In genomic region chr18:35390956-35391695, GRCh38 we compare ENCODE assay signal across 24 cellular contexts. TPM values are rescaled to one million over a fixed set of nuclear protein-coding genes. Genes with fewer than 3 reads are reported as not detected.
A peak's percentile ranks its signal among the peaks of the same experiment; 100 is the strongest.
DNase-seq lines count a peak whose midpoint lies in the region; ATAC-seq, FAIRE-seq and TF ChIP-seq lines count a peak whose summit lies in the region.
"Had no signal": no experiment of that assay in that cellular context is flagged by ENCODE, and none has a peak within 500 bp of the region (broad histone marks: within the 10 kb centered on the region; RNA-seq: fewer than 3 reads in every experiment).

No MANE protein-coding gene starts in this region.

- H4K20me1 ChIP-seq in K562 (replicated peaks; ENCODE audit: control insufficient read depth, insufficient read depth, low read length) = no peaks in the 10 kb centered on the region

- no peak overlapping the region for H3K4me2 ChIP-seq in K562 (ENCODE audit: insufficient read depth, low read length)
- H3K4me2 ChIP-seq in mesenchymal stem cell (ENCODE audit: low read length, poor library complexity, severe bottlenecking) = no peak overlapping the region

- TF ChIP-seq CTCF in CD14-positive monocyte (IDR thresholded peaks at IDR 0.05) (no peak), K562 (IDR thresholded peaks at IDR 0.05 in 2 of 3, conservative IDR thresholded peaks at IDR 0.05 in 1 of 3; ENCODE audit: insufficient read depth in 2 of 3, low read depth in 1 of 3, low read length in 3 of 3) (no peak)

- peaks cover 0 to 3% (median 0%) of the 10 kb centered on the region in 7 donors for H3K9me3 Mint-ChIP-seq in CD14-positive monocyte
- peaks cover 4% of the 10 kb centered on the region for H3K9me3 Mint-ChIP-seq in stimulated activated memory B cell treated with anti-CD40 and anti-IgM and Interleukin-4, amounts not matched to agents 10 μg/mL and 1 μg/mL and 100 μg/mL, for 72 hours

- H3K27me3 Mint-ChIP-seq in CD14-positive monocyte (ENCODE audit: low read depth in 3 of 3) = peaks cover 0 to 5% (median 2%) of the 10 kb centered on the region in 3 donors
- H3K27me3 Mint-ChIP-seq in stimulated activated memory B cell treated with anti-CD40 and anti-IgM and Interleukin-4, amounts not matched to agents 10 μg/mL and 1 μg/mL and 100 μg/mL, for 72 hours = peaks cover 21% of the 10 kb centered on the region

- H3K23ac ChIP-seq in mesenchymal stem cell (ENCODE audit: low read length in 2 of 2) = no peak overlapping the region

- in situ Hi-C loops in K562 (cut with MboI) = loop anchor here (10.0 kb wide), 1 partner anchor 364 kb away; no protein-coding TSS in a partner anchor

- no peak for TF ChIP-seq RAD21 in K562 (CRISPR knock-in tag; conservative IDR thresholded peaks at IDR 0.05 in 1 of 2, IDR thresholded peaks at IDR 0.05 in 1 of 2)

- FAIRE-seq in K562 (lab: Jason Lieb, UNC) = no peak

- no peaks in the 10 kb centered on the region for H3K79me2 ChIP-seq in K562 (ENCODE audit: control insufficient read depth, insufficient read depth, low read length)

- H3K4me3 ChIP-seq in K562 = no peak overlapping the region
- no peak overlapping the region for H3K4me3 ChIP-seq in mesenchymal stem cell (ENCODE audit: insufficient read depth in 1 of 2, low read depth in 1 of 2, low read length in 2 of 2)
- H3K4me3 ChIP-seq: SJSA1 had no signal

- H3K4ac ChIP-seq in mesenchymal stem cell (ENCODE audit: low read depth in 1 of 2, low read length in 2 of 2) = no peak overlapping the region

- peaks cover 4% of the 10 kb centered on the region in 2 experiments; a peak in 2 of 5 replicates for H3K27me3 ChIP-seq in K562 (ENCODE audit: control insufficient read depth in 2 of 2, insufficient read depth in 2 of 2, low read length in 2 of 2)
- H3K27me3 ChIP-seq in mesenchymal stem cell (ENCODE audit: control insufficient read depth in 1 of 2, insufficient read depth in 1 of 2, low read length in 2 of 2) = no peaks in the 10 kb centered on the region
- H3K27me3 ChIP-seq: SJSA1 had no signal

- TF ChIP-seq EP300 in K562 (IDR thresholded peaks at IDR 0.05; ENCODE audit: low read length) = no peak

- no peak overlapping the region for H3K27ac ChIP-seq in K562 (ENCODE audit: extremely low read depth, low read depth, low read length)
- no peak overlapping the region for H3K27ac ChIP-seq in mesenchymal stem cell (ENCODE audit: low read length, poor library complexity, severe bottlenecking)
- H3K27ac ChIP-seq: SJSA1 had no signal

- no peak overlapping the region for H3K4me3 Mint-ChIP-seq in CD14-positive monocyte
- H3K4me3 Mint-ChIP-seq in stimulated activated memory B cell treated with anti-CD40 and anti-IgM and Interleukin-4, amounts not matched to agents 10 μg/mL and 1 μg/mL and 100 μg/mL, for 72 hours = no peak overlapping the region
- H3K4me3 Mint-ChIP-seq: B cell; CD4-positive, CD25-positive, alpha-beta regulatory T cell had no signal

- peaks cover 7% of the 10 kb centered on the region for H3K4me1 Mint-ChIP-seq in CD14-positive monocyte
- H3K4me1 Mint-ChIP-seq in stimulated activated memory B cell treated with anti-CD40 and anti-IgM and Interleukin-4, amounts not matched to agents 10 μg/mL and 1 μg/mL and 100 μg/mL, for 72 hours = peaks cover 14% of the 10 kb centered on the region

- H4K8ac ChIP-seq in mesenchymal stem cell (ENCODE audit: low read length) = no peak overlapping the region

- H4K91ac ChIP-seq in mesenchymal stem cell (ENCODE audit: low read length) = no peak overlapping the region

- H2AK5ac ChIP-seq in mesenchymal stem cell (ENCODE audit: low read length, severe bottlenecking) = no peak overlapping the region

- no TSS peak for BruUV-seq in K562 (replicated peaks; lab: Mats Ljungman, UMichigan)

- DNase-seq in CD14-positive monocyte (ENCODE audit: low spot score) = peak; percentile 75
- peak; percentile 24 to 34 for DNase-seq in Kasumi-1 (lab: John Stamatoyannopoulos, UW)
- DNase-seq in K562 (ENCODE audit: extremely low read depth in 1 of 4, low spot score in 3 of 4) = no peak
- DNase-seq in mesenchymal stem cell = no peak
- DNase-seq in NCI-H2107 treated with DMSO at 0.1 percent for 48 hours (lab: John Stamatoyannopoulos, UW; ENCODE audit: unreplicated experiment) = no peak
- DNase-seq: CD4-positive, CD25-positive, alpha-beta regulatory T cell; EL; GF-D8; GOT3; HCEC 1CT; IMR-90; NCI-H1105; NCI-H146; NCI-H2029; NCI-H226; NCI-H510A treated with DMSO at 0.1 percent for 48 hours; NCI-H774; NK-92 treated with Interleukin-12 subunit alpha and Interleukin-12 subunit beta, amount 100 ng/mL, for 24 hours had no signal

- ATAC-seq in K562 (no peak), HG02981 (IDR thresholded peaks at IDR 0.05; ENCODE audit: unreplicated experiment) (no peak), GM21723 (IDR thresholded peaks at IDR 0.05; ENCODE audit: unreplicated experiment) (no peak)
- no peak for ATAC-seq in stimulated activated memory B cell treated with anti-CD40 and anti-IgM and Interleukin-4, amounts not matched to agents 10 μg/mL and 1 μg/mL and 100 μg/mL, for 72 hours
- ATAC-seq: Right ventricle myocardium inferior had no signal

- POLR2A ChIA-PET in K562 (lab: Yijun Ruan, JAX) = no interaction called here

- H3K9ac ChIP-seq in K562 (ENCODE audit: insufficient read depth in 1 of 2, low read depth in 2 of 2, low read length in 2 of 2) (no peak overlapping the region), mesenchymal stem cell (ENCODE audit: low read length) (peak overlapping the region; percentile 13)

- H3K4me1 ChIP-seq in K562 (replicated peaks in 1 of 2; ENCODE audit: control insufficient read depth in 2 of 2, insufficient read depth in 2 of 2, low read length in 2 of 2) (no peaks in the 10 kb centered on the region), mesenchymal stem cell (ENCODE audit: control insufficient read depth, insufficient read depth, low read depth, low read length) (peaks cover 2% of the 10 kb centered on the region)

- H2BK120ac ChIP-seq in mesenchymal stem cell (ENCODE audit: low read depth, low read length) = no peak overlapping the region

- H2BK15ac ChIP-seq in mesenchymal stem cell (ENCODE audit: low read depth, poor library complexity, severe bottlenecking) = no peak overlapping the region

- no peak for TF ChIP-seq POLR2A in K562 (conservative IDR thresholded peaks at IDR 0.05)

- no peak overlapping the region for H3K27ac Mint-ChIP-seq in CD14-positive monocyte
- H3K27ac Mint-ChIP-seq in stimulated activated memory B cell treated with anti-CD40 and anti-IgM and Interleukin-4, amounts not matched to agents 10 μg/mL and 1 μg/mL and 100 μg/mL, for 72 hours = no peak overlapping the region
- H3K27ac Mint-ChIP-seq: B cell; CD4-positive, CD25-positive, alpha-beta regulatory T cell had no signal

- H3K36me3 ChIP-seq in K562 (ENCODE audit: control insufficient read depth, insufficient read depth, low read length) = no peaks in the 10 kb centered on the region
- H3K36me3 ChIP-seq in mesenchymal stem cell (ENCODE audit: control insufficient read depth in 1 of 2, insufficient read depth in 2 of 2, low read depth in 1 of 2, low read length in 2 of 2) = no peaks in the 10 kb centered on the region
- H3K36me3 ChIP-seq: SJSA1 had no signal

- CTCF ChIA-PET in K562 (lab: Yijun Ruan, JAX; ENCODE audit: low intra/inter-chr PET ratio) = no interaction called here

- H3K79me1 ChIP-seq in mesenchymal stem cell (replicated peaks; ENCODE audit: low read length, poor library complexity, severe bottlenecking) = no peaks in the 10 kb centered on the region

- H2AFZ ChIP-seq in K562 (ENCODE audit: low read depth, low read length) (no peak overlapping the region), mesenchymal stem cell (ENCODE audit: low read depth, low read length) (no peak overlapping the region)

- 2% methylated on average over 3 of the region's 3 CpGs for WGBS in K562 (ENCODE audit: insufficient coverage, low coverage, missing lambda C conversion rate)
- 60% methylated on average over 3 of the region's 3 CpGs for WGBS in mesenchymal stem cell

- H2BK5ac ChIP-seq in mesenchymal stem cell (ENCODE audit: low read depth, low read length, poor library complexity, severe bottlenecking) = no peak overlapping the region

- H3K9me3 ChIP-seq in K562 (replicated peaks; ENCODE audit: control insufficient read depth, insufficient read depth, low read depth, low read length) (no peaks in the 10 kb centered on the region), mesenchymal stem cell (ENCODE audit: control insufficient read depth, low read length) (no peaks in the 10 kb centered on the region)
- H3K9me3 ChIP-seq: SJSA1 had no signal

- no peak overlapping the region for H3K18ac ChIP-seq in mesenchymal stem cell (ENCODE audit: low read depth in 1 of 2, low read length in 2 of 2)

- no peak overlapping the region for H2BK12ac ChIP-seq in mesenchymal stem cell (ENCODE audit: low read length in 2 of 2)

- H3K9me1 ChIP-seq in K562 (ENCODE audit: control insufficient read depth, insufficient read depth, low read length) = no peaks in the 10 kb centered on the region

- no peak overlapping the region for H3K14ac ChIP-seq in mesenchymal stem cell (ENCODE audit: low read length in 2 of 2)

- no peaks in the 10 kb centered on the region for H3K36me3 Mint-ChIP-seq in CD14-positive monocyte
- no peaks in the 10 kb centered on the region for H3K36me3 Mint-ChIP-seq in stimulated activated memory B cell treated with anti-CD40 and anti-IgM and Interleukin-4, amounts not matched to agents 10 μg/mL and 1 μg/mL and 100 μg/mL, for 72 hours
- H3K36me3 Mint-ChIP-seq: CD4-positive, CD25-positive, alpha-beta regulatory T cell had no signal

- intact Hi-C loops in CD14-positive monocyte (cut with micrococcal nuclease) (loop anchor here in 1 of 2 donors (5.0 kb wide), 1 partner anchor 106 kb away; the partner anchor contains the start of gene INO80C), K562 (cut with micrococcal nuclease) (no loop called here)

RNA-seq across cellular contexts. Expression of gene ZNF396, which starts 14.0 kb away (rescaled TPM):
- polyA plus RNA-seq in CD14-positive monocyte (1 to 10 TPM; 1.1 to 1.9 TPM), K562 (2011; rRNA removed) (1.6 and 1.9 TPM in 2 replicates), K562 (2014; fragmentation: Illumina TruSeq; extraction: Trizol) (1.9 and 2.1 TPM in 2 replicates), K562 (2014; fragmentation: Nextera tagmentation; extraction: Ambion mirVana) (1 to 10 TPM; 2.0 to 2.3 TPM), K562 (2014; rRNA removed) (1.3 and 1.9 TPM in 2 replicates)
- 1.9 and 3.1 TPM in 2 replicates for total RNA-seq in K562 (2011; cell fraction: chromatin; rRNA removed; ENCODE audit: low replicate concordance)
- 2.2 and 3.2 TPM in 2 replicates for total RNA-seq in K562 (2011; cell fraction: nucleolus; rRNA removed)
- 2.9 and 4.5 TPM in 2 replicates for total RNA-seq in K562 (2011; cell fraction: nucleoplasm; rRNA removed)
- total RNA-seq in K562 (2014; rRNA removed) (0.73 and 1.6 TPM in 2 replicates), K562 (2014; rRNA removed; fragmentation: Illumina TruSeq; extraction: Trizol) (2.1 and 2.4 TPM in 2 replicates), K562 (2015; rRNA removed; fragmentation: Illumina TruSeq; extraction: Trizol) (1.3 and 1.4 TPM in 2 replicates), K562 (2021) (1.2 and 2.0 TPM in 2 replicates)
- 0.40 and 0.80 TPM in 2 replicates for polyA plus RNA-seq in K562 (2011; cell fraction: cytosol; rRNA removed)
- polyA plus RNA-seq in K562 (2011; cell fraction: nucleus; rRNA removed) = 0.50 and 0.84 TPM in 2 replicates
- 1.3 and 3.4 TPM in 2 replicates for polyA plus RNA-seq in K562 (2012)
- polyA minus RNA-seq in K562 (2011; rRNA and poly(A)+ RNA removed) = 1.7 and 3.0 TPM in 2 replicates
- polyA minus RNA-seq in K562 (2011; cell fraction: cytosol; rRNA and poly(A)+ RNA removed) = 0.73 and 0.86 TPM in 2 replicates
- 1.1 and 3.8 TPM in 2 replicates for polyA minus RNA-seq in K562 (2011; cell fraction: nucleus; rRNA and poly(A)+ RNA removed)
- polyA plus RNA-seq in mesenchymal stem cell (2013, experiment 1 of 2) = 1.1 TPM
- 1.2 TPM for polyA plus RNA-seq in mesenchymal stem cell (2013, experiment 2 of 2)
- total RNA-seq: CD4-positive, CD25-positive, alpha-beta regulatory T cell had no signal

RNA-seq across cellular contexts. Expression of gene ZNF24, which starts 46.9 kb away (rescaled TPM):
- polyA plus RNA-seq in CD14-positive monocyte = 10 to 100 TPM; 54.3 to 64.4 TPM
- total RNA-seq in K562 (2011; cell fraction: chromatin; rRNA removed; ENCODE audit: low replicate concordance) = 27.7 and 57.5 TPM in 2 replicates
- 17.0 and 21.7 TPM in 2 replicates for total RNA-seq in K562 (2011; cell fraction: nucleolus; rRNA removed)
- 38.3 and 54.1 TPM in 2 replicates for total RNA-seq in K562 (2011; cell fraction: nucleoplasm; rRNA removed)
- total RNA-seq in K562 (2014; rRNA removed) = 32.4 and 36.9 TPM in 2 replicates
- total RNA-seq in K562 (2014; rRNA removed; fragmentation: Illumina TruSeq; extraction: Trizol) = 67.4 and 76.1 TPM in 2 replicates
- 59.4 and 64.1 TPM in 2 replicates for total RNA-seq in K562 (2015; rRNA removed; fragmentation: Illumina TruSeq; extraction: Trizol)
- 69.8 and 72.8 TPM in 2 replicates for total RNA-seq in K562 (2021)
- polyA plus RNA-seq in K562 (2011; rRNA removed) = 51.8 and 54.1 TPM in 2 replicates
- 8.4 and 26.9 TPM in 2 replicates for polyA plus RNA-seq in K562 (2011; cell fraction: cytosol; rRNA removed)
- 43.7 and 72.4 TPM in 2 replicates for polyA plus RNA-seq in K562 (2011; cell fraction: nucleus; rRNA removed)
- polyA plus RNA-seq in K562 (2012) = 36.9 and 43.6 TPM in 2 replicates
- polyA plus RNA-seq in K562 (2014; fragmentation: Illumina TruSeq; extraction: Trizol) = 43.7 and 52.3 TPM in 2 replicates
- polyA plus RNA-seq in K562 (2014; fragmentation: Nextera tagmentation; extraction: Ambion mirVana) = 10 to 100 TPM; 51.6 to 72.2 TPM
- 33.7 and 35.7 TPM in 2 replicates for polyA plus RNA-seq in K562 (2014; rRNA removed)
- polyA minus RNA-seq in K562 (2011; rRNA and poly(A)+ RNA removed) = 77.5 and 93.1 TPM in 2 replicates
- 20.0 and 25.0 TPM in 2 replicates for polyA minus RNA-seq in K562 (2011; cell fraction: cytosol; rRNA and poly(A)+ RNA removed)
- polyA minus RNA-seq in K562 (2011; cell fraction: nucleus; rRNA and poly(A)+ RNA removed) = 35.1 and 73.0 TPM in 2 replicates
- 16.6 TPM for polyA plus RNA-seq in mesenchymal stem cell (2013, experiment 1 of 2)
- polyA plus RNA-seq in mesenchymal stem cell (2013, experiment 2 of 2) = 17.0 TPM

Comparison
In these comparisons a context has a peak if more than half of its experiments do, and no peak if none do; other contexts are left out.
1. DNase-seq: peak in CD14-positive monocyte (single experiment) and Kasumi-1 (2 of 2); none in K562 (0 of 4), mesenchymal stem cell (single experiment) and NCI-H2107 treated with DMSO at 0.1 percent for 48 hours (single experiment).